8 cellular contexts compared by ENCODE assay signal in genomic region chr5:179734536-179735164, GRCh38. TPM values are rescaled to one million over a fixed set of nuclear protein-coding genes. Genes with fewer than 3 reads are reported as not detected.
DNase-seq lines count a peak whose midpoint lies in the region; ATAC-seq, FAIRE-seq and TF ChIP-seq lines count a peak whose summit lies in the region.

No MANE protein-coding gene starts in this region.

- peaks cover 64% of the 10 kb centered on the region for H3K79me2 ChIP-seq in OCI-LY7 (ENCODE audit: insufficient read depth, low read depth, low read length)

- POLR2A ChIA-PET in Caco-2 (lab: Charles Lee): no interaction called here
- POLR2A ChIA-PET in OCI-LY7 (lab: Charles Lee): no interaction called here

- H3K27ac Mint-ChIP-seq in Caco-2 (ENCODE audit: unreplicated experiment): peak overlapping the region; percentile 85
- H3K27ac Mint-ChIP-seq in endothelial cell (ENCODE audit: unreplicated experiment): peak overlapping the region; percentile 72

- H2AFZ ChIP-seq in OCI-LY7 (ENCODE audit: low read length): no peak overlapping the region

- peak overlapping the region; percentile 70 for H3K4me3 Mint-ChIP-seq in Caco-2 (ENCODE audit: unreplicated experiment)
- peak overlapping the region; percentile 98 for H3K4me3 Mint-ChIP-seq in endothelial cell (ENCODE audit: unreplicated experiment)

- intact Hi-C loops in Caco-2 (cut with micrococcal nuclease; ENCODE audit: unreplicated experiment): no loop called here
- intact Hi-C loops in OCI-LY7 (cut with micrococcal nuclease; ENCODE audit: unreplicated experiment): loop anchor here (5.0 kb wide), 1 partner anchor 73 kb away; the partner anchor contains the start of gene MGAT4B
- intact Hi-C loops in ovary (cut with DNase I): no loop called here

- peak overlapping the region; percentile 74 for H3K4me2 ChIP-seq in OCI-LY7 (ENCODE audit: low read length)

- H3K36me3 ChIP-seq in Caco-2 (ENCODE audit: control insufficient read depth, insufficient read depth, low read length) (peaks cover 3% of the 10 kb centered on the region; the same call in 1 of the 2 replicates), OCI-LY7 (ENCODE audit: insufficient read depth, low read length) (peaks cover 64% of the 10 kb centered on the region), ovary (no peaks in the 10 kb centered on the region)

- TF ChIP-seq EP300 in ovary (IDR thresholded peaks at IDR 0.05): no peak

- H3K27ac ChIP-seq in OCI-LY7 (ENCODE audit: low read depth, low read length, poor library complexity, severe bottlenecking) (no peak overlapping the region), ovary (no peak overlapping the region)

- ATAC-seq in HG02840 (IDR thresholded peaks at IDR 0.05; ENCODE audit: low FRiP score, unreplicated experiment) (no peak), GM21723 (IDR thresholded peaks at IDR 0.05; ENCODE audit: unreplicated experiment) (no peak), GM19351 (IDR thresholded peaks at IDR 0.05; ENCODE audit: unreplicated experiment) (no peak)

- CTCF ChIA-PET in Caco-2 (lab: Charles Lee): no interaction called here
- CTCF ChIA-PET in OCI-LY7 (lab: Charles Lee; ENCODE audit: unreplicated experiment): no interaction called here

- peaks cover 51% of the 10 kb centered on the region for H3K36me3 Mint-ChIP-seq in Caco-2 (ENCODE audit: insufficient read depth, unreplicated experiment)
- peaks cover 11% of the 10 kb centered on the region for H3K36me3 Mint-ChIP-seq in endothelial cell (ENCODE audit: low read depth, unreplicated experiment)

- TF ChIP-seq CTCF in Caco-2 (IDR thresholded peaks at IDR 0.05; ENCODE audit: insufficient read depth in 1 of 2, low read depth in 1 of 2, low read length in 1 of 2, severe bottlenecking in 1 of 2, unreplicated experiment in 1 of 2) (no peak), OCI-LY7 (conservative IDR thresholded peaks at IDR 0.05; ENCODE audit: low read length) (no peak), endothelial cell (IDR thresholded peaks at IDR 0.05; ENCODE audit: unreplicated experiment) (no peak), ovary (IDR thresholded peaks at IDR 0.05) (no peak)

- H3K27me3 ChIP-seq in Caco-2 (replicated peaks; ENCODE audit: control insufficient read depth, insufficient read depth, low read length): no peaks in the 10 kb centered on the region
- no peaks in the 10 kb centered on the region for H3K27me3 ChIP-seq in ovary

- no peaks in the 10 kb centered on the region for H3K9me2 ChIP-seq in OCI-LY7 (ENCODE audit: insufficient read depth, low read length)

- H3K4me1 Mint-ChIP-seq in Caco-2 (ENCODE audit: low read depth, unreplicated experiment): peaks cover 8% of the 10 kb centered on the region
- H3K4me1 Mint-ChIP-seq in endothelial cell (ENCODE audit: unreplicated experiment): peaks cover 30% of the 10 kb centered on the region

- no peak for TF ChIP-seq POLR2A in ovary (IDR thresholded peaks at IDR 0.05)

- no peaks in the 10 kb centered on the region for H3K9me3 Mint-ChIP-seq in Caco-2 (ENCODE audit: unreplicated experiment)
- H3K9me3 Mint-ChIP-seq in endothelial cell (ENCODE audit: unreplicated experiment): no peaks in the 10 kb centered on the region

- H3K27me3 Mint-ChIP-seq in Caco-2 (ENCODE audit: insufficient read depth, unreplicated experiment) (no peaks in the 10 kb centered on the region), endothelial cell (ENCODE audit: unreplicated experiment) (peaks cover 2% of the 10 kb centered on the region)

- H3K9me3 ChIP-seq in Caco-2 (no peaks in the 10 kb centered on the region), OCI-LY7 (ENCODE audit: low read length) (no peaks in the 10 kb centered on the region), ovary (no peaks in the 10 kb centered on the region)

- BruUV-seq in Caco-2 (replicated peaks; lab: Mats Ljungman, UMichigan) (no TSS peak), OCI-LY7 (replicated peaks; lab: Mats Ljungman, UMichigan) (no TSS peak)

- no peaks in the 10 kb centered on the region for H4K20me1 ChIP-seq in OCI-LY7 (ENCODE audit: insufficient read depth, low read length)

- no peak for FAIRE-seq in frontal cortex (lab: Jason Lieb, UNC)

- DNase-seq in Caco-2 (no peak), OCI-LY7 (ENCODE audit: low spot score) (no peak), endothelial cell (ENCODE audit: low spot score) (no peak), ovary (no peak), frontal cortex (ENCODE audit: low spot score in 2 of 2) (no peak)

- 68 to 79% (median 69%) methylated on average over 12 of the region's 12 CpGs for WGBS in ovary, 3 donors

- H3K4me1 ChIP-seq in Caco-2: peaks cover 14% of the 10 kb centered on the region
- peaks cover 17% of the 10 kb centered on the region for H3K4me1 ChIP-seq in OCI-LY7 (ENCODE audit: insufficient read depth, low read length, poor library complexity, severe bottlenecking)
- peaks cover 13% of the 10 kb centered on the region for H3K4me1 ChIP-seq in ovary (ENCODE audit: insufficient read depth)

- H3K4me3 ChIP-seq in Caco-2 (ENCODE audit: low read depth, low read length): 0 out of 2 replicates have a peak overlapping the region, but pooled peaks have one; percentile 8
- peak overlapping the region; percentile 88 for H3K4me3 ChIP-seq in OCI-LY7 (ENCODE audit: low read depth, low read length, poor library complexity, severe bottlenecking)
- H3K4me3 ChIP-seq in ovary: peak overlapping the region; percentile 83

RNA-seq across cellular contexts. Expression of gene MAML1, which starts 2.0 kb away (rescaled TPM):
- total RNA-seq in Caco-2 (2022) (39.3 and 41.3 TPM in 2 replicates), OCI-LY7 (2022) (27.4 and 31.4 TPM in 2 replicates), endothelial cell (ENCODE audit: unreplicated experiment) (30.0 TPM), ovary (10 to 100 TPM; 18.4 to 40.1 (median 33.6) TPM), frontal cortex (7.3 TPM)
- total RNA-seq in OCI-LY7 (2014; rRNA removed; shearing (Covaris generic)): 12.1 and 17.0 TPM in 2 replicates
- 10 to 100 TPM; 19.0 to 20.2 TPM for polyA plus RNA-seq in ovary

RNA-seq across cellular contexts. Expression of gene CANX, which starts 35.9 kb away (rescaled TPM):
- total RNA-seq in Caco-2 (2022): 853 and 871 TPM in 2 replicates
- 164 and 256 TPM in 2 replicates for total RNA-seq in OCI-LY7 (2014; rRNA removed; shearing (Covaris generic))
- 412 and 451 TPM in 2 replicates for total RNA-seq in OCI-LY7 (2022)
- 568 TPM for total RNA-seq in endothelial cell (ENCODE audit: unreplicated experiment)
- 100 to 1,000 TPM; 228 to 683 (median 573) TPM for total RNA-seq in ovary
- polyA plus RNA-seq in ovary: 100 to 1,000 TPM; 176 to 688 TPM
- 405 TPM for total RNA-seq in frontal cortex

RNA-seq across cellular contexts. Expression of gene CBY3, which starts 53.8 kb away (rescaled TPM):
- total RNA-seq in Caco-2 (2022) (0.68 and 1.3 TPM in 2 replicates), OCI-LY7 (2022) (not detected in 2 replicates), endothelial cell (ENCODE audit: unreplicated experiment) (not detected), ovary (under 1 TPM in 1 of 7 donors, not detected in 6; 0.65 TPM), frontal cortex (not detected)
- 0.21 TPM in 1 of 2 replicates, not detected in the other for total RNA-seq in OCI-LY7 (2014; rRNA removed; shearing (Covaris generic))
- not detected for polyA plus RNA-seq in ovary

RNA-seq across cellular contexts. Expression of gene LTC4S, which starts 59.1 kb away (rescaled TPM):
- total RNA-seq in Caco-2 (2022): 2.3 and 2.4 TPM in 2 replicates
- 0.44 and 1.3 TPM in 2 replicates for total RNA-seq in OCI-LY7 (2014; rRNA removed; shearing (Covaris generic))
- 4.0 and 4.5 TPM in 2 replicates for total RNA-seq in OCI-LY7 (2022)
- 1.0 TPM for total RNA-seq in endothelial cell (ENCODE audit: unreplicated experiment)
- 10 to 100 TPM in 6 of 7 donors, 1 to 10 TPM in 1; 7.5 to 43.5 (median 20.6) TPM for total RNA-seq in ovary
- polyA plus RNA-seq in ovary: 10 to 100 TPM in 1 of 2 donors, not detected in 1; 11.7 TPM
- total RNA-seq in frontal cortex: 1.6 TPM

Comparison
In these comparisons a context has a peak if more than half of its experiments do, and no peak if none do; other contexts are left out.
1. H3K4me3 ChIP-seq: peak in every context shown above with its lines; median percentile 88 in OCI-LY7; 83 in ovary; 8 in Caco-2.